ENCODE assay signal across 22 cellular contexts in the genomic region with DNA sequence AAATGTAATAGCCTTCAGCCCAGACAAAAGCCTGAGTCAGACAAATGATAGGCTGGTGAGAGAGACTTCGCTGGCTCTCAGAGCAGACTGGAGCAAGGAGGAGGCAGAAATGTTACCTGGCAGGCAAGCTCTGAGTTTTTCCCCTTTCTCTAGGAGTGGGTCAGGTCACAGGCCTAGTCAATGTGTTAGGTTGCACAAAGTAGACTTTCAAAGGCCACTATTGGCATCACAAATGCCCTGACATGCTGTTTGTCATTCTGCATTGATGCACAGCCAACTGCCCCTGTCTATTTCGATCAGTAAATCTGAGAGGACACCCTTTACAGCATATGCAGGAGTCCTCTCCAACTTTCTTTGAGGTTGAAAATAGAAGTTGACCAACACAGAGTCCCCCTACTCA. TPM values are rescaled to one million over a fixed set of nuclear protein-coding genes. Genes with fewer than 3 reads are reported as not detected.
DNase-seq lines count a peak whose midpoint lies in the region; ATAC-seq, FAIRE-seq and TF ChIP-seq lines count a peak whose summit lies in the region.
"Had no signal": no experiment of that assay in that cellular context is flagged by ENCODE, and none has a peak within 500 bp of the region (broad histone marks: within the 10 kb centered on the region; RNA-seq: fewer than 3 reads in every experiment).

No MANE protein-coding gene starts in this region.

- no TSS peak for BruUV-seq in HepG2 (replicated peaks; lab: Mats Ljungman, UMichigan)

- no peaks in the 10 kb centered on the region for H3K27me3 Mint-ChIP-seq in T-helper 17 cell
- H3K27me3 Mint-ChIP-seq: CD4-positive, alpha-beta T cell had no signal

- H3K9ac ChIP-seq in liver (ENCODE audit: low read depth in 1 of 2, low read length in 2 of 2) (no peak overlapping the region), HepG2 (ENCODE audit: insufficient read depth, low read depth, low read length) (no peak overlapping the region)
- H3K9ac ChIP-seq: BLaER1 had no signal

- H3K4me3 Mint-ChIP-seq in T-helper 17 cell, result no peak overlapping the region
- H3K4me3 Mint-ChIP-seq: CD4-positive, alpha-beta T cell; CD8-positive, alpha-beta T cell had no signal

- H3K36me3 Mint-ChIP-seq in T-helper 17 cell (ENCODE audit: low read depth), result peaks cover 3% of the 10 kb centered on the region

- H3K27ac Mint-ChIP-seq in T-helper 17 cell, result peak overlapping the region; percentile 80
- H3K27ac Mint-ChIP-seq: CD4-positive, alpha-beta T cell; CD8-positive, alpha-beta T cell had no signal

- WGBS in liver, result 44% methylated on average over 2 of the region's 2 CpGs
- WGBS in HepG2 (ENCODE audit: low lambda C conversion rate), result 100% methylated on average over 2 of the region's 2 CpGs
- 48% methylated on average over 2 of the region's 2 CpGs for WGBS in right lobe of liver (ENCODE audit: insufficient coverage, low coverage, low lambda C conversion rate, missing lambda C conversion rate)

- peak; percentile 25 to 48 for TF ChIP-seq RAD21 in liver (IDR thresholded peaks at IDR 0.05)
- TF ChIP-seq RAD21 in HepG2 (CRISPR knock-in tag; IDR thresholded peaks at IDR 0.05), result no peak

- DNase-seq in HepG2 (ENCODE audit: low spot score) (no peak), T-helper 17 cell (no peak), right lobe of liver (peak in 1 of 3 donors; percentile 77), UCSD-AML1 (lab: John Stamatoyannopoulos, UW; ENCODE audit: unreplicated experiment) (no peak), activated T-cell treated with anti-CD3 and anti-CD28 coated beads for 4 hours (no peak)
- DNase-seq in activated CD8-positive, alpha-beta memory T cell treated with anti-CD3 and anti-CD28 coated beads, Interleukin-2, amount 50 U/mL, for 48 hours, result no peak
- DNase-seq: 8988T; ACHN; BE2C; C1 segment of cervical spinal cord; Caco-2; Calu3; CD4-positive, alpha-beta T cell; CD8-positive, alpha-beta T cell; DMS79 treated with DMSO at 0.1 percent for 48 hours; GF-D8 had no signal

- H3K4me1 Mint-ChIP-seq in T-helper 17 cell, result peaks cover 2% of the 10 kb centered on the region

- H3K36me3 ChIP-seq in liver (ENCODE audit: control insufficient read depth in 4 of 4, insufficient read depth in 3 of 4, low read depth in 1 of 4, low read length in 3 of 4) (no peaks in the 10 kb centered on the region), HepG2 (replicated peaks in 1 of 2; ENCODE audit: control insufficient read depth in 1 of 2, insufficient read depth in 2 of 2, low read length in 2 of 2) (peaks cover 2 to 5% of the 10 kb centered on the region in 2 experiments; a peak in 3 of 5 replicates), right lobe of liver (no peaks in the 10 kb centered on the region)
- H3K36me3 ChIP-seq: BE2C had no signal

- FAIRE-seq in HepG2 (lab: Jason Lieb, UNC), result no peak
- FAIRE-seq: A204.1, D721Med, G401.6, GM12891 had no signal

- H3K27ac ChIP-seq in liver (ENCODE audit: low read depth in 1 of 2, low read length in 2 of 2), result peak overlapping the region; percentile 10 to 62
- H3K27ac ChIP-seq in HepG2 (ENCODE audit: extremely low read length, insufficient read depth, low read length), result no peak overlapping the region
- H3K27ac ChIP-seq in right lobe of liver, result peak overlapping the region in 2 of 3 donors; percentile 38 to 76
- H3K27ac ChIP-seq: BLaER1 had no signal

- H3K79me2 ChIP-seq in HepG2 (ENCODE audit: insufficient read depth, low read length), result no peaks in the 10 kb centered on the region

- ATAC-seq in HepG2 (no peak), T-helper 17 cell (no peak), right lobe of liver (peak; percentile 68 to 86 (median 82))
- ATAC-seq: CD8-positive, alpha-beta T cell had no signal

- CTCF ChIA-PET in HepG2 (lab: Yijun Ruan, JAX; ENCODE audit: low intra/inter-chr PET ratio, low total read pairs), result no interaction called here

- no peaks in the 10 kb centered on the region for H3K27me3 ChIP-seq in liver (ENCODE audit: control insufficient read depth in 4 of 4, insufficient read depth in 4 of 4, low read length in 3 of 4)
- H3K27me3 ChIP-seq in HepG2 (ENCODE audit: control insufficient read depth in 1 of 2, insufficient read depth in 2 of 2, low read length in 2 of 2), result no peaks in the 10 kb centered on the region; a peak in 1 of 5 replicates
- no peaks in the 10 kb centered on the region for H3K27me3 ChIP-seq in right lobe of liver
- H3K27me3 ChIP-seq: BE2C, BLaER1 had no signal

- H4K20me1 ChIP-seq in HepG2 (ENCODE audit: insufficient read depth, low read length), result no peaks in the 10 kb centered on the region
- H4K20me1 ChIP-seq: BLaER1 had no signal

- H3K4me1 ChIP-seq in liver (ENCODE audit: control insufficient read depth in 4 of 4, insufficient read depth in 4 of 4, low read length in 3 of 4), result peaks cover 7 to 57% (median 47%) of the 10 kb centered on the region in 4 donors
- H3K4me1 ChIP-seq in HepG2 (ENCODE audit: insufficient read depth, low read length), result peaks cover 25% of the 10 kb centered on the region
- H3K4me1 ChIP-seq in right lobe of liver, result peaks cover 0 to 47% (median 17%) of the 10 kb centered on the region in 4 donors
- H3K4me1 ChIP-seq: Caco-2 had no signal

- TF ChIP-seq CTCF in liver (IDR thresholded peaks at IDR 0.05; ENCODE audit: low read depth, low read length, missing input control) (no peak), HepG2 (CRISPR knock-in tag; IDR thresholded peaks at IDR 0.05) (no peak), right lobe of liver (IDR thresholded peaks at IDR 0.05) (no peak)

- H3K4me3 ChIP-seq in liver (ENCODE audit: low read depth in 1 of 3, low read length in 3 of 3), result no peak overlapping the region
- H3K4me3 ChIP-seq in HepG2 (replicated peaks in 1 of 3; ENCODE audit: insufficient read depth in 1 of 3, low read depth in 2 of 3, low read length in 3 of 3), result no peak overlapping the region
- H3K4me3 ChIP-seq in right lobe of liver, result no peak overlapping the region
- H3K4me3 ChIP-seq: BLaER1 had no signal

- intact Hi-C loops in HepG2 (cut with micrococcal nuclease; ENCODE audit: unreplicated experiment) (no loop called here), right lobe of liver (cut with DNase I) (no loop called here)

- no peak overlapping the region for H3K4me2 ChIP-seq in HepG2 (ENCODE audit: low read depth, low read length)
- H3K4me2 ChIP-seq: BLaER1 had no signal

- TF ChIP-seq EP300 in HepG2 (IDR thresholded peaks at IDR 0.05; ENCODE audit: low read depth in 2 of 2, low read length in 2 of 2) (no peak), HepG2 (CRISPR knock-in tag; IDR thresholded peaks at IDR 0.05; ENCODE audit: borderline replicate concordance) (no peak)

- in situ Hi-C loops in HepG2 (cut with HindIII; ENCODE audit: extremely low pct_ligation_motif_present, low pct_unique_long_range_greater_than_20kb), result no loop called here

- H2AFZ ChIP-seq in HepG2 (ENCODE audit: low read length), result no peak overlapping the region

- POLR2A ChIA-PET in HepG2 (lab: Yijun Ruan, JAX), result no interaction called here

- H3K9me3 ChIP-seq in liver (ENCODE audit: control insufficient read depth in 4 of 4, low read length in 3 of 4), result no peaks in the 10 kb centered on the region
- peaks cover 6% of the 10 kb centered on the region; the same call in 1 of the 2 replicates for H3K9me3 ChIP-seq in HepG2 (ENCODE audit: low read length)
- H3K9me3 ChIP-seq in T-helper 17 cell (ENCODE audit: control insufficient read depth, low read length, poor library complexity, severe bottlenecking), result no peaks in the 10 kb centered on the region
- H3K9me3 ChIP-seq in right lobe of liver, result no peaks in the 10 kb centered on the region
- H3K9me3 ChIP-seq: BE2C had no signal

- no peak for TF ChIP-seq POLR2A in HepG2 (IDR thresholded peaks at IDR 0.05; ENCODE audit: insufficient read depth in 1 of 2, low read depth in 2 of 2, low read length in 2 of 2)
- no peak for TF ChIP-seq POLR2A in right lobe of liver (IDR thresholded peaks at IDR 0.05)

RNA-seq across cellular contexts. Expression of a gene that starts 15.5 kb away (rescaled TPM):
- total RNA-seq in liver (1 to 10 TPM; 3.1 to 6.2 TPM), HepG2 (2016; rRNA removed; fragmentation: Illumina TruSeq; extraction: Trizol) (1.8 and 3.3 TPM in 2 replicates), T-helper 17 cell (1 to 10 TPM; 4.3 to 8.5 TPM), right lobe of liver (1 to 10 TPM; 1.5 to 7.7 (median 3.1) TPM)
- polyA plus RNA-seq in liver (1 to 10 TPM in 1 of 2 donors, under 1 TPM in 1; 0.81 to 1.8 TPM), HepG2 (2011; rRNA removed) (9.1 and 10.8 TPM in 2 replicates)
- 0.61 and 0.79 TPM in 2 replicates for total RNA-seq in HepG2 (2016; cell fraction: cytosol; rRNA removed; fragmentation: Illumina TruSeq; extraction: Trizol; ENCODE audit: low read depth)
- total RNA-seq in HepG2 (2016; cell fraction: insoluble cytoplasmic fraction; rRNA removed; fragmentation: Illumina TruSeq; extraction: Trizol), result 1.5 and 3.2 TPM in 2 replicates
- 1.5 and 1.9 TPM in 2 replicates for total RNA-seq in HepG2 (2016; cell fraction: membrane; rRNA removed; fragmentation: Illumina TruSeq; extraction: Trizol)
- 8.0 and 8.4 TPM in 2 replicates for total RNA-seq in HepG2 (2016; cell fraction: nucleus; rRNA removed; fragmentation: Illumina TruSeq; extraction: Trizol)
- 1.9 and 3.1 TPM in 2 replicates for polyA plus RNA-seq in HepG2 (2011; cell fraction: cytosol; rRNA removed)
- 21.6 and 21.8 TPM in 2 replicates for polyA plus RNA-seq in HepG2 (2011; cell fraction: nucleus; rRNA removed)
- polyA plus RNA-seq in HepG2 (2012), result 4.9 and 5.2 TPM in 2 replicates
- polyA plus RNA-seq in HepG2 (2016; cell fraction: cytosol; fragmentation: Illumina TruSeq; extraction: Trizol; ENCODE audit: low read depth), result 0.72 and 0.79 TPM in 2 replicates
- polyA plus RNA-seq in HepG2 (2016; cell fraction: insoluble cytoplasmic fraction; fragmentation: Illumina TruSeq; extraction: Trizol; ENCODE audit: low read depth), result 2.0 and 3.0 TPM in 2 replicates
- polyA plus RNA-seq in HepG2 (2016; cell fraction: membrane; fragmentation: Illumina TruSeq; extraction: Trizol; ENCODE audit: low read depth), result 1.2 and 1.8 TPM in 2 replicates
- polyA plus RNA-seq in HepG2 (2016; cell fraction: nucleus; fragmentation: Illumina TruSeq; extraction: Trizol; ENCODE audit: insufficient read depth, low read depth), result 23.2 and 24.2 TPM in 2 replicates
- polyA minus RNA-seq in HepG2 (2011; rRNA and poly(A)+ RNA removed; ENCODE audit: low replicate concordance), result 2.5 and 3.3 TPM in 2 replicates
- 0.59 TPM in 1 of 2 replicates, not detected in the other for polyA minus RNA-seq in HepG2 (2011; cell fraction: cytosol; rRNA and poly(A)+ RNA removed)
- polyA minus RNA-seq in HepG2 (2011; cell fraction: nucleus; rRNA and poly(A)+ RNA removed), result 29.5 and 30.0 TPM in 2 replicates

RNA-seq across cellular contexts. Expression of a gene that starts 50.7 kb away (rescaled TPM):
- total RNA-seq in liver (10 to 100 TPM; 15.6 to 48.5 TPM), HepG2 (2016; rRNA removed; fragmentation: Illumina TruSeq; extraction: Trizol) (19.7 and 27.7 TPM in 2 replicates), T-helper 17 cell (1 to 10 TPM; 2.0 to 3.0 TPM), right lobe of liver (10 to 100 TPM; 28.7 to 62.4 (median 41.9) TPM)
- polyA plus RNA-seq in liver (10 to 100 TPM; 27.5 to 35.8 TPM), HepG2 (2011; rRNA removed) (8.9 and 12.8 TPM in 2 replicates)
- total RNA-seq in HepG2 (2016; cell fraction: cytosol; rRNA removed; fragmentation: Illumina TruSeq; extraction: Trizol; ENCODE audit: low read depth), result 1.8 and 2.6 TPM in 2 replicates
- total RNA-seq in HepG2 (2016; cell fraction: insoluble cytoplasmic fraction; rRNA removed; fragmentation: Illumina TruSeq; extraction: Trizol), result 20.6 and 25.9 TPM in 2 replicates
- 4.3 and 5.1 TPM in 2 replicates for total RNA-seq in HepG2 (2016; cell fraction: membrane; rRNA removed; fragmentation: Illumina TruSeq; extraction: Trizol)
- 11.1 and 14.0 TPM in 2 replicates for total RNA-seq in HepG2 (2016; cell fraction: nucleus; rRNA removed; fragmentation: Illumina TruSeq; extraction: Trizol)
- 10.2 and 15.5 TPM in 2 replicates for polyA plus RNA-seq in HepG2 (2011; cell fraction: cytosol; rRNA removed)
- polyA plus RNA-seq in HepG2 (2011; cell fraction: nucleus; rRNA removed), result 8.4 and 8.6 TPM in 2 replicates
- polyA plus RNA-seq in HepG2 (2012), result 18.2 and 29.1 TPM in 2 replicates
- 1.9 and 2.0 TPM in 2 replicates for polyA plus RNA-seq in HepG2 (2016; cell fraction: cytosol; fragmentation: Illumina TruSeq; extraction: Trizol; ENCODE audit: low read depth)
- 26.5 and 27.8 TPM in 2 replicates for polyA plus RNA-seq in HepG2 (2016; cell fraction: insoluble cytoplasmic fraction; fragmentation: Illumina TruSeq; extraction: Trizol; ENCODE audit: low read depth)
- polyA plus RNA-seq in HepG2 (2016; cell fraction: membrane; fragmentation: Illumina TruSeq; extraction: Trizol; ENCODE audit: low read depth), result 3.6 and 3.9 TPM in 2 replicates
- 12.7 and 13.2 TPM in 2 replicates for polyA plus RNA-seq in HepG2 (2016; cell fraction: nucleus; fragmentation: Illumina TruSeq; extraction: Trizol; ENCODE audit: insufficient read depth, low read depth)
- 5.4 and 8.6 TPM in 2 replicates for polyA minus RNA-seq in HepG2 (2011; rRNA and poly(A)+ RNA removed; ENCODE audit: low replicate concordance)
- polyA minus RNA-seq in HepG2 (2011; cell fraction: cytosol; rRNA and poly(A)+ RNA removed), result 10.2 and 11.8 TPM in 2 replicates
- 12.7 and 13.4 TPM in 2 replicates for polyA minus RNA-seq in HepG2 (2011; cell fraction: nucleus; rRNA and poly(A)+ RNA removed)

Comparison
In these comparisons a context has a peak if more than half of its experiments do, and no peak if none do; other contexts are left out.
1. ATAC-seq: peak in right lobe of liver (4 of 4); none in HepG2 (single experiment) and T-helper 17 cell (single experiment).